Comparison of ENCODE assay signal across 9 cellular contexts in the genomic region with DNA sequence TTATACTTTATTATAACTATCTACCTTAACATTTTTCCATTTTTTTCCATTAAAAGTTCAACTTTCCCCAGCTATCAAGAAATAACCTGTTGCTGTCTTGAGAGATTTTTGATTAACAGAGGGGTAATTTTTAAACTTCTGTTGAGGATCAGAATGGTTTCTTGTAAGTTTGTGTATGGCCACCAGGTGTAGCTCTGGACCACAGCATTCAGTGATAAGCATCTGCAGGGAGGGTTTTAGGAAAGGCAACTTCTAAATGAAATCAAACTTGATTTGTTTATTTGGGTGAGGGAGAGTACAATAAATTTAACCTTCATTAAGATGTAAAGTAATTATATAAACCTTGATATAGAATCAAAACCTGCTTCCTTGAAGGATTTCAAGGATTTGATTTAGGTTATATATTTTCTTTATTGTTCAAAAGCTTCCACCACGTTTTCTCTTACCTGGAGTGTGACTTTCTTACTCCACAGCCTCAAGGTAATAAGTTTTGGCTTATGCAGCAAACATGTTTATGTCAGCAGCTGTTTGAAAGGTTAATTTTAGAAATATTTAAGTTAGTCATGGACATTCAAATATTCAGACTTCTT.
DNase-seq lines count a peak whose midpoint lies in the region; ATAC-seq and TF ChIP-seq lines count a peak whose summit lies in the region.
"Had no signal": no experiment of that assay in that cellular context is flagged by ENCODE, and none has a peak within 500 bp of the region (broad histone marks: within the 10 kb centered on the region; RNA-seq: fewer than 3 reads in every experiment).

No MANE protein-coding gene starts in this region.

- H3K27ac ChIP-seq in VCaP, result 0 out of 2 replicates have a peak overlapping the region, but pooled peaks have one; percentile 9

- ATAC-seq in sciatic nerve (no peak), GM19023 (IDR thresholded peaks at IDR 0.05; ENCODE audit: unreplicated experiment) (no peak)

- peak; percentile 51 for DNase-seq in NCI-H82 (lab: John Stamatoyannopoulos, UW)
- DNase-seq in NCI-H82 treated with DMSO at 0.1 percent for 48 hours (lab: John Stamatoyannopoulos, UW; ENCODE audit: unreplicated experiment), result no peak
- DNase-seq in MG63, result peak; percentile 4
- DNase-seq in immature natural killer cell, result peak in 2 of 3 donors; percentile 9 to 10
- no peak for DNase-seq in sciatic nerve (ENCODE audit: low spot score)
- no peak for DNase-seq in stimulated activated naive CD4-positive, alpha-beta T cell treated with Interleukin-2 at 50 U/mL for 16 hours (lab: John Stamatoyannopoulos, UW)

- H3K9me3 Mint-ChIP-seq in immature natural killer cell, result no peaks in the 10 kb centered on the region

- no peaks in the 10 kb centered on the region for H3K36me3 ChIP-seq in MG63

- no peaks in the 10 kb centered on the region for H3K27me3 ChIP-seq in MG63

- no peak overlapping the region for H3K27ac Mint-ChIP-seq in immature natural killer cell
- H3K27ac Mint-ChIP-seq: CD4-positive, CD25-positive, alpha-beta regulatory T cell had no signal

- H3K4me1 Mint-ChIP-seq in immature natural killer cell, result no peaks in the 10 kb centered on the region
- H3K4me1 Mint-ChIP-seq: CD4-positive, CD25-positive, alpha-beta regulatory T cell had no signal

- peaks cover 0 to 8% (median 0%) of the 10 kb centered on the region in 3 donors for H3K27me3 Mint-ChIP-seq in immature natural killer cell (ENCODE audit: low read depth in 3 of 3)
- H3K27me3 Mint-ChIP-seq: CD4-positive, CD25-positive, alpha-beta regulatory T cell had no signal

- no peaks in the 10 kb centered on the region for H3K36me3 Mint-ChIP-seq in immature natural killer cell
- H3K36me3 Mint-ChIP-seq: CD4-positive, CD25-positive, alpha-beta regulatory T cell had no signal

- intact Hi-C loops in sciatic nerve (cut with DNase I), result no loop called here

- TF ChIP-seq CTCF in VCaP (conservative IDR thresholded peaks at IDR 0.05), result peak; percentile 91

- H3K9me3 ChIP-seq in MG63, result no peaks in the 10 kb centered on the region

- H3K4me3 Mint-ChIP-seq in immature natural killer cell, result no peak overlapping the region
- H3K4me3 Mint-ChIP-seq: CD4-positive, CD25-positive, alpha-beta regulatory T cell had no signal

- no peak overlapping the region for H3K4me3 ChIP-seq in MG63

Comparison
In these comparisons a context has a peak if more than half of its experiments do, and no peak if none do; other contexts are left out.
1. DNase-seq: peak in NCI-H82 (single experiment), MG63 (single experiment) and immature natural killer cell (2 of 3); none in NCI-H82 treated with DMSO at 0.1 percent for 48 hours (single experiment), sciatic nerve (single experiment) and stimulated activated naive CD4-positive, alpha-beta T cell treated with Interleukin-2 at 50 U/mL for 16 hours (single experiment).